Comparison of ENCODE assay signal across 26 cellular contexts in genomic region chr9:89811896-89812450, GRCh38.
"Had no signal": no experiment of that assay in that cellular context is flagged by ENCODE, and none has a peak within 500 bp of the region (broad histone marks: within the 10 kb centered on the region; RNA-seq: fewer than 3 reads in every experiment).

No MANE protein-coding gene starts in this region.

- H3K4me3 ChIP-seq: dorsolateral prefrontal cortex, gastroesophageal sphincter, hepatocyte, right atrium auricular region, smooth muscle cell, transverse colon, vagina had no signal

- H3K36me3 Mint-ChIP-seq: activated naive CD4-positive, alpha-beta T cell treated with anti-CD3 and anti-CD28 coated beads, Interleukin-2, amount 50 U/mL, for 24 hours; mesothelial cell of epicardium; naive B cell; stimulated activated naive B cell treated with anti-CD40 and anti-IgM and Interleukin-4, amounts not matched to agents 10 μg/mL and 1 μg/mL and 100 μg/mL, for 72 hours; T-cell had no signal

- H3K27ac Mint-ChIP-seq: activated naive CD4-positive, alpha-beta T cell treated with anti-CD3 and anti-CD28 coated beads, Interleukin-2, amount 50 U/mL, for 24 hours; mesothelial cell of epicardium; stimulated activated naive B cell treated with anti-CD40 and anti-IgM and Interleukin-4, amounts not matched to agents 10 μg/mL and 1 μg/mL and 100 μg/mL, for 72 hours; T-cell had no signal

- H3K27me3 Mint-ChIP-seq: activated naive CD4-positive, alpha-beta T cell treated with anti-CD3 and anti-CD28 coated beads, Interleukin-2, amount 50 U/mL, for 24 hours; activated T-helper 17 cell treated with anti-CD3 and anti-CD28 coated beads, Interleukin-2, amount 50 U/mL, for 72 hours had no signal

- H3K4me1 Mint-ChIP-seq: activated T-helper 17 cell treated with anti-CD3 and anti-CD28 coated beads, Interleukin-2, amount 50 U/mL, for 72 hours had no signal

- DNase-seq: activated CD4-positive, alpha-beta T cell treated with anti-CD3 and anti-CD28 coated beads for 4 hours; activated CD4-positive, alpha-beta T cell treated with anti-CD3 and anti-CD28 coated beads, Interleukin-2, amount 50 U/mL, for 4 hours; activated T-cell treated with anti-CD3 and anti-CD28 coated beads, Interleukin-2, amount 50 U/mL, for 4 hours; anterior cingulate cortex; dorsolateral prefrontal cortex; effector memory CD4-positive, alpha-beta T cell; islet precursor cell; left ventricle myocardium superior; naive B cell; nephron progenitor cell; stimulated activated CD4-positive, alpha-beta T cell treated with anti-CD3 and anti-CD28 coated beads, Interleukin-1b, Interleukin-23, amount 100 ng/mL, for 48 hours; stimulated activated CD4-positive, alpha-beta T cell treated with anti-CD3 and anti-CD28 coated beads, Interleukin-4, amount 100 ng/mL, for 4 hours; stimulated activated CD8-positive, alpha-beta memory T cell treated with anti-CD3 and anti-CD28 coated beads, Interleukin-4, amount 100 ng/mL, for 48 hours; stimulated activated naive B cell treated with anti-CD40 and anti-IgM and Interleukin-4, amounts not matched to agents 10 μg/mL and 1 μg/mL and 100 μg/mL, for 72 hours; transverse colon had no signal

- H3K9me3 Mint-ChIP-seq: activated naive CD4-positive, alpha-beta T cell treated with anti-CD3 and anti-CD28 coated beads, Interleukin-2, amount 50 U/mL, for 24 hours; activated T-cell treated with anti-CD3 and anti-CD28 coated beads, Interleukin-2, amount 50 U/mL, for 4 hours; activated T-helper 17 cell treated with anti-CD3 and anti-CD28 coated beads, Interleukin-2, amount 50 U/mL, for 72 hours; mesothelial cell of epicardium; naive B cell; nephron progenitor cell; stimulated activated naive B cell treated with anti-CD40 and anti-IgM and Interleukin-4, amounts not matched to agents 10 μg/mL and 1 μg/mL and 100 μg/mL, for 72 hours; T-cell had no signal

- H3K4me3 Mint-ChIP-seq: activated naive CD4-positive, alpha-beta T cell treated with anti-CD3 and anti-CD28 coated beads, Interleukin-2, amount 50 U/mL, for 24 hours; activated T-cell treated with anti-CD3 and anti-CD28 coated beads, Interleukin-2, amount 50 U/mL, for 4 hours; activated T-helper 17 cell treated with anti-CD3 and anti-CD28 coated beads, Interleukin-2, amount 50 U/mL, for 72 hours; mesothelial cell of epicardium; naive B cell; nephron progenitor cell; stimulated activated naive B cell treated with anti-CD40 and anti-IgM and Interleukin-4, amounts not matched to agents 10 μg/mL and 1 μg/mL and 100 μg/mL, for 72 hours; T-cell had no signal

- H3K27ac ChIP-seq: dorsolateral prefrontal cortex, gastroesophageal sphincter, hepatocyte, parathyroid adenoma, right atrium auricular region, transverse colon, vagina, VCaP had no signal

- H3K36me3 ChIP-seq: gastroesophageal sphincter, right atrium auricular region, transverse colon, vagina had no signal

- ATAC-seq: activated T-cell treated with anti-CD3 and anti-CD28 coated beads, Interleukin-2, amount 50 U/mL, for 4 hours; activated T-helper 17 cell treated with anti-CD3 and anti-CD28 coated beads, Interleukin-2, amount 50 U/mL, for 72 hours; gastroesophageal sphincter; left ventricle myocardium superior; stimulated activated naive B cell treated with anti-CD40 and anti-IgM and Interleukin-4, amounts not matched to agents 10 μg/mL and 1 μg/mL and 100 μg/mL, for 72 hours; T-cell had no signal

- H3K27me3 ChIP-seq: dorsolateral prefrontal cortex, hepatocyte, right atrium auricular region, transverse colon, vagina had no signal

- H3K9me3 ChIP-seq: gastroesophageal sphincter, right atrium auricular region, transverse colon, vagina had no signal
